Comparison of ENCODE assay signal across 8 cellular contexts in the genomic region with DNA sequence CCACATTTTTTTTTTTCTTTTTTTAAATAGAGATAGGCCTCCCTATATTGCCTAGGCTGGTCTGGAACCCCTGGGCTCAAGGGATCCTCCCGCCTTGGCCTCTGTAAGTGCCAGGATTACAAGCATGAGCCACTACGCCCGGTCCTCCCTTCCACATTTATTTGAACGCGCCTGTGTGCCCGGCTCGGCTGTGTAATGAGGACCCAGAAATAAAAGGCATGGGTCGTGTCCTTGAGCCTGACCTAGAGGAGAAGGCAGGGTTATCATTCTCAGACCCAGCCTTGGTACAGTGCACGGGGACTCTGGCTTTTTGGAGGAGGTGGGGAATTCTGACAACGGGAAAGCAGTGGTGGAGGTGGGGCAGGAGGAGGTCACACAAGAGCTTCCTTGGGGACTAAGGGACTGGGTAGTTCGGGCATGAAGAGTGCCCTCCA. TPM values are rescaled to one million over a fixed set of nuclear protein-coding genes. Genes with fewer than 3 reads are reported as not detected.
DNase-seq lines count a peak whose midpoint lies in the region; ATAC-seq, FAIRE-seq and TF ChIP-seq lines count a peak whose summit lies in the region.

No MANE protein-coding gene starts in this region.

- H3K9me3 ChIP-seq in DND-41 (ENCODE audit: insufficient read depth, low read length, severe bottlenecking): no peaks in the 10 kb centered on the region

- no peaks in the 10 kb centered on the region for H3K36me3 Mint-ChIP-seq in IgD-negative memory B cell
- H3K36me3 Mint-ChIP-seq in activated T-helper 2 cell treated with anti-CD3 and anti-CD28 coated beads, Interferon-gamma antibody, Interleukin-2, Interleukin-4, amounts not matched to agents 10 μg/mL and 5 μg/mL and 100 μg/mL, durations not matched to agents 14 hours and 24 hours and 36 hours (ENCODE audit: low read depth): peaks cover 20% of the 10 kb centered on the region

- intact Hi-C loops in activated T-helper 2 cell treated with anti-CD3 and anti-CD28 coated beads, Interferon-gamma antibody, Interleukin-2, Interleukin-4, amounts not matched to agents 10 μg/mL and 5 μg/mL and 100 μg/mL, durations not matched to agents 14 hours and 24 hours and 36 hours (cut with micrococcal nuclease): loop anchor here (1.0 to 5.0 kb wide), 5 partner anchors 31 to 342 kb away; a partner anchor contains a TSS

- FAIRE-seq in urothelium cell line (lab: Jason Lieb, UNC): no peak

- no peaks in the 10 kb centered on the region for H3K9me3 Mint-ChIP-seq in IgD-negative memory B cell
- H3K9me3 Mint-ChIP-seq in activated T-helper 2 cell treated with anti-CD3 and anti-CD28 coated beads, Interferon-gamma antibody, Interleukin-2, Interleukin-4, amounts not matched to agents 10 μg/mL and 5 μg/mL and 100 μg/mL, durations not matched to agents 14 hours and 24 hours and 36 hours: no peaks in the 10 kb centered on the region

- peak overlapping the region; percentile 95 for H3K9ac ChIP-seq in DND-41 (ENCODE audit: low read depth, low read length)

- peak overlapping the region in 2 of 3 donors; percentile 53 to 90 for H3K27ac Mint-ChIP-seq in IgD-negative memory B cell
- peak overlapping the region; percentile 92 for H3K27ac Mint-ChIP-seq in activated T-helper 2 cell treated with anti-CD3 and anti-CD28 coated beads, Interferon-gamma antibody, Interleukin-2, Interleukin-4, amounts not matched to agents 10 μg/mL and 5 μg/mL and 100 μg/mL, durations not matched to agents 14 hours and 24 hours and 36 hours

- peak overlapping the region; percentile 88 to 96 (median 95) for H3K4me3 Mint-ChIP-seq in IgD-negative memory B cell
- peak overlapping the region; percentile 98 for H3K4me3 Mint-ChIP-seq in activated T-helper 2 cell treated with anti-CD3 and anti-CD28 coated beads, Interferon-gamma antibody, Interleukin-2, Interleukin-4, amounts not matched to agents 10 μg/mL and 5 μg/mL and 100 μg/mL, durations not matched to agents 14 hours and 24 hours and 36 hours (ENCODE audit: low read depth)

- H3K27me3 ChIP-seq in DND-41 (ENCODE audit: insufficient read depth, low read length, poor library complexity): no peaks in the 10 kb centered on the region

- no peaks in the 10 kb centered on the region for H3K27me3 Mint-ChIP-seq in IgD-negative memory B cell
- no peaks in the 10 kb centered on the region for H3K27me3 Mint-ChIP-seq in activated T-helper 2 cell treated with anti-CD3 and anti-CD28 coated beads, Interferon-gamma antibody, Interleukin-2, Interleukin-4, amounts not matched to agents 10 μg/mL and 5 μg/mL and 100 μg/mL, durations not matched to agents 14 hours and 24 hours and 36 hours (ENCODE audit: low read depth)

- peaks cover 28% of the 10 kb centered on the region for H3K4me1 ChIP-seq in DND-41 (ENCODE audit: insufficient read depth, low read length)

- H4K20me1 ChIP-seq in DND-41 (ENCODE audit: insufficient read depth, low read length): peaks cover 28% of the 10 kb centered on the region

- peak overlapping the region; percentile 87 for H3K4me2 ChIP-seq in DND-41 (ENCODE audit: insufficient read depth, low read length)

- H2AFZ ChIP-seq in DND-41 (ENCODE audit: low read depth, low read length): peak overlapping the region; percentile 90

- H3K4me1 Mint-ChIP-seq in IgD-negative memory B cell: peaks cover 0 to 25% (median 13%) of the 10 kb centered on the region in 3 donors
- H3K4me1 Mint-ChIP-seq in activated T-helper 2 cell treated with anti-CD3 and anti-CD28 coated beads, Interferon-gamma antibody, Interleukin-2, Interleukin-4, amounts not matched to agents 10 μg/mL and 5 μg/mL and 100 μg/mL, durations not matched to agents 14 hours and 24 hours and 36 hours (ENCODE audit: low read depth): peaks cover 29% of the 10 kb centered on the region

- DNase-seq in DND-41 (no peak), left kidney (ENCODE audit: low read depth, low spot score) (peak; percentile 31), urothelium cell line (ENCODE audit: low spot score) (peak; percentile 30), GOT3 (lab: John Stamatoyannopoulos, UW) (no peak)
- no peak for DNase-seq in activated T-helper 2 cell treated with anti-CD3 and anti-CD28 coated beads, Interferon-gamma antibody, Interleukin-2, Interleukin-4, amounts not matched to agents 10 μg/mL and 5 μg/mL and 100 μg/mL, durations not matched to agents 14 hours and 24 hours and 36 hours (ENCODE audit: low spot score)

- peak overlapping the region; percentile 96 for H3K27ac ChIP-seq in DND-41 (ENCODE audit: low read length)

- no peak for TF ChIP-seq CTCF in DND-41 (IDR thresholded peaks at IDR 0.05; ENCODE audit: borderline replicate concordance, extremely low read depth, low read length, poor library complexity, severe bottlenecking)

- no peak for ATAC-seq in DND-41 (ENCODE audit: insufficient read depth, low read depth)
- no peak for ATAC-seq in GM18870 (IDR thresholded peaks at IDR 0.05; ENCODE audit: unreplicated experiment)
- ATAC-seq in HG03095 (IDR thresholded peaks at IDR 0.05; ENCODE audit: unreplicated experiment): no peak

- peaks cover 44% of the 10 kb centered on the region for H3K36me3 ChIP-seq in DND-41 (ENCODE audit: insufficient read depth, low read length)

- H3K4me3 ChIP-seq in DND-41 (ENCODE audit: low read depth in 1 of 2, low read length in 2 of 2): peak overlapping the region; percentile 90 to 93

- peaks cover 58% of the 10 kb centered on the region for H3K79me2 ChIP-seq in DND-41 (ENCODE audit: insufficient read depth, low read length)

RNA-seq across cellular contexts. Expression of a gene that starts 0.8 kb away (rescaled TPM):
- 0.29 TPM for polyA plus RNA-seq in IgD-negative memory B cell
- 77.1 and 85.9 TPM in 2 replicates for total RNA-seq in activated T-helper 2 cell treated with anti-CD3 and anti-CD28 coated beads, Interferon-gamma antibody, Interleukin-2, Interleukin-4, amounts not matched to agents 10 μg/mL and 5 μg/mL and 100 μg/mL, durations not matched to agents 14 hours and 24 hours and 36 hours

RNA-seq across cellular contexts. Expression of a gene that starts 52.4 kb away (rescaled TPM):
- 0.08 TPM for polyA plus RNA-seq in IgD-negative memory B cell
- total RNA-seq in activated T-helper 2 cell treated with anti-CD3 and anti-CD28 coated beads, Interferon-gamma antibody, Interleukin-2, Interleukin-4, amounts not matched to agents 10 μg/mL and 5 μg/mL and 100 μg/mL, durations not matched to agents 14 hours and 24 hours and 36 hours: 71.4 and 75.6 TPM in 2 replicates

Comparison
In these comparisons a context has a peak if more than half of its experiments do, and no peak if none do; other contexts are left out.
1. DNase-seq: peak in left kidney (single experiment) and urothelium cell line (single experiment); none in DND-41 (single experiment), activated T-helper 2 cell treated with anti-CD3 and anti-CD28 coated beads, Interferon-gamma antibody, Interleukin-2, Interleukin-4, amounts not matched to agents 10 μg/mL and 5 μg/mL and 100 μg/mL, durations not matched to agents 14 hours and 24 hours and 36 hours (single experiment) and GOT3 (single experiment).